Comparison of ENCODE assay signal across 1 cellular context in the genomic region with DNA sequence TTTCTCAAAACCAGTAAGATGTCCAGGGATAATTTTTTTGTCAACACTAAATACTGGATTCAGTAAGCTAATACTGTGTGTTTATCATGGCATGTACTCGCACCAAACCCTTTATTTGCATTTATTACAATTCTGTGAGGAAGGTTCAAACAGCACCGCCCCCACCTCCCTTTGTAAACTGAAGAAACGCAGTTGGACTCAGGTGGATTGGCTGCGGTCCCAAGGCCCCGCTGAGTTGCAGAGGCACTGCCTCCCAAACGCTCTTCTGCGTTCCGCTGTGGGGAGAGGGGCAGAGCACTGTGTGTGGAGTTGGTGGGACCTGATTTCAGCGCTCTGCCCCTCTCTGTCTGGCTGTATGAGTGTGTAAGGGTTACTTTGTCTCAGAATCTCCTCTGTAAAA.
TF ChIP-seq lines count a peak whose summit lies in the region.

No MANE protein-coding gene starts in this region.

TF ChIP-seq in GM23338, 12 proteins besides CTCF, POLR2A, EP300 and RAD21 (continued from another document):
- TF ChIP-seq, protein P1, sequence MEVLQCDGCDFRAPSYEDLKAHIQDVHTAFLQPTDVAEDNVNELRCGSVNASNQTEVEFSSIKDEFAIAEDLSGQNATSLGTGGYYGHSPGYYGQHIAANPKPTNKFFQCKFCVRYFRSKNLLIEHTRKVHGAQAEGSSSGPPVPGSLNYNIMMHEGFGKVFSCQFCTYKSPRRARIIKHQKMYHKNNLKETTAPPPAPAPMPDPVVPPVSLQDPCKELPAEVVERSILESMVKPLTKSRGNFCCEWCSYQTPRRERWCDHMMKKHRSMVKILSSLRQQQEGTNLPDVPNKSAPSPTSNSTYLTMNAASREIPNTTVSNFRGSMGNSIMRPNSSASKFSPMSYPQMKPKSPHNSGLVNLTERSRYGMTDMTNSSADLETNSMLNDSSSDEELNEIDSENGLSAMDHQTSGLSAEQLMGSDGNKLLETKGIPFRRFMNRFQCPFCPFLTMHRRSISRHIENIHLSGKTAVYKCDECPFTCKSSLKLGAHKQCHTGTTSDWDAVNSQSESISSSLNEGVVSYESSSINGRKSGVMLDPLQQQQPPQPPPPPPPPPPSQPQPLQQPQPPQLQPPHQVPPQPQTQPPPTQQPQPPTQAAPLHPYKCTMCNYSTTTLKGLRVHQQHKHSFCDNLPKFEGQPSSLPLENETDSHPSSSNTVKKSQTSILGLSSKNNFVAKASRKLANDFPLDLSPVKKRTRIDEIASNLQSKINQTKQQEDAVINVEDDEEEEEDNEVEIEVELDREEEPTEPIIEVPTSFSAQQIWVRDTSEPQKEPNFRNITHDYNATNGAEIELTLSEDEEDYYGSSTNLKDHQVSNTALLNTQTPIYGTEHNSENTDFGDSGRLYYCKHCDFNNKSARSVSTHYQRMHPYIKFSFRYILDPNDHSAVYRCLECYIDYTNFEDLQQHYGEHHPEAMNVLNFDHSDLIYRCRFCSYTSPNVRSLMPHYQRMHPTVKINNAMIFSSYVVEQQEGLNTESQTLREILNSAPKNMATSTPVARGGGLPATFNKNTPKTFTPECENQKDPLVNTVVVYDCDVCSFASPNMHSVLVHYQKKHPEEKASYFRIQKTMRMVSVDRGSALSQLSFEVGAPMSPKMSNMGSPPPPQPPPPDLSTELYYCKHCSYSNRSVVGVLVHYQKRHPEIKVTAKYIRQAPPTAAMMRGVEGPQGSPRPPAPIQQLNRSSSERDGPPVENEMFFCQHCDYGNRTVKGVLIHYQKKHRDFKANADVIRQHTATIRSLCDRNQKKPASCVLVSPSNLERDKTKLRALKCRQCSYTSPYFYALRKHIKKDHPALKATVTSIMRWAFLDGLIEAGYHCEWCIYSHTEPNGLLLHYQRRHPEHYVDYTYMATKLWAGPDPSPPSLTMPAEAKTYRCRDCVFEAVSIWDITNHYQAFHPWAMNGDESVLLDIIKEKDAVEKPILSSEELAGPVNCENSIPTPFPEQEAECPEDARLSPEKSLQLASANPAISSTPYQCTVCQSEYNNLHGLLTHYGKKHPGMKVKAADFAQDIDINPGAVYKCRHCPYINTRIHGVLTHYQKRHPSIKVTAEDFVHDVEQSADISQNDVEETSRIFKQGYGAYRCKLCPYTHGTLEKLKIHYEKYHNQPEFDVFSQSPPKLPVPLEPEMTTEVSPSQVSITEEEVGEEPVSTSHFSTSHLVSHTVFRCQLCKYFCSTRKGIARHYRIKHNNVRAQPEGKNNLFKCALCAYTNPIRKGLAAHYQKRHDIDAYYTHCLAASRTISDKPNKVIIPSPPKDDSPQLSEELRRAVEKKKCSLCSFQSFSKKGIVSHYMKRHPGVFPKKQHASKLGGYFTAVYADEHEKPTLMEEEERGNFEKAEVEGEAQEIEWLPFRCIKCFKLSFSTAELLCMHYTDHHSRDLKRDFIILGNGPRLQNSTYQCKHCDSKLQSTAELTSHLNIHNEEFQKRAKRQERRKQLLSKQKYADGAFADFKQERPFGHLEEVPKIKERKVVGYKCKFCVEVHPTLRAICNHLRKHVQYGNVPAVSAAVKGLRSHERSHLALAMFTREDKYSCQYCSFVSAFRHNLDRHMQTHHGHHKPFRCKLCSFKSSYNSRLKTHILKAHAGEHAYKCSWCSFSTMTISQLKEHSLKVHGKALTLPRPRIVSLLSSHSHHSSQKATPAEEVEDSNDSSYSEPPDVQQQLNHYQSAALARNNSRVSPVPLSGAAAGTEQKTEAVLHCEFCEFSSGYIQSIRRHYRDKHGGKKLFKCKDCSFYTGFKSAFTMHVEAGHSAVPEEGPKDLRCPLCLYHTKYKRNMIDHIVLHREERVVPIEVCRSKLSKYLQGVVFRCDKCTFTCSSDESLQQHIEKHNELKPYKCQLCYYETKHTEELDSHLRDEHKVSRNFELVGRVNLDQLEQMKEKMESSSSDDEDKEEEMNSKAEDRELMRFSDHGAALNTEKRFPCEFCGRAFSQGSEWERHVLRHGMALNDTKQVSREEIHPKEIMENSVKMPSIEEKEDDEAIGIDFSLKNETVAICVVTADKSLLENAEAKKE (CRISPR knock-in tag; IDR thresholded peaks at IDR 0.05), result no peak
- TF ChIP-seq CREB1 (CRISPR knock-in tag; IDR thresholded peaks at IDR 0.05; ENCODE audit: low read depth), result no peak
- TF ChIP-seq EZH2 (IDR thresholded peaks at IDR 0.05; ENCODE audit: low read depth, unreplicated experiment), result no peak
- no peak for TF ChIP-seq POLR2AphosphoS5 (IDR thresholded peaks at IDR 0.05; ENCODE audit: low read depth)
